Comparison of ENCODE assay signal across 2 cellular contexts in genomic region chr19:36139120-36139472, GRCh38.
TF ChIP-seq lines count a peak whose summit lies in the region.

No MANE protein-coding gene starts in this region.

TF ChIP-seq in GM23338, 12 proteins besides CTCF, POLR2A, EP300 and RAD21 (continued from another document):
- TF ChIP-seq REST (IDR thresholded peaks at IDR 0.05; ENCODE audit: unreplicated experiment) (no peak), NANOG (IDR thresholded peaks at IDR 0.05; ENCODE audit: borderline replicate concordance) (no peak), ZNF462 (CRISPR knock-in tag; IDR thresholded peaks at IDR 0.05) (no peak), POLR2AphosphoS5 (IDR thresholded peaks at IDR 0.05; ENCODE audit: low read depth) (no peak), ZNF114 (CRISPR knock-in tag; IDR thresholded peaks at IDR 0.05) (no peak), EZH2 (IDR thresholded peaks at IDR 0.05; ENCODE audit: low read depth, unreplicated experiment) (no peak), CREB1 (CRISPR knock-in tag; IDR thresholded peaks at IDR 0.05; ENCODE audit: low read depth) (no peak)

TF ChIP-seq in WTC11, 78 proteins besides CTCF, POLR2A, EP300 and RAD21 (continued from another document):
- no peak for TF ChIP-seq ZNF281 (CRISPR knock-in tag; IDR thresholded peaks at IDR 0.05)
